12 cellular contexts compared by ENCODE assay signal in genomic region chr4:118284169-118284568, GRCh38.
DNase-seq lines count a peak whose midpoint lies in the region; ATAC-seq and FAIRE-seq lines count a peak whose summit lies in the region.
"Had no signal": no experiment of that assay in that cellular context is flagged by ENCODE, and none has a peak within 500 bp of the region (broad histone marks: within the 10 kb centered on the region; RNA-seq: fewer than 3 reads in every experiment).

No MANE protein-coding gene starts in this region.

- ATAC-seq in HG02973 (IDR thresholded peaks at IDR 0.05; ENCODE audit: unreplicated experiment): peak; percentile 64

- H3K9me3 ChIP-seq in BLaER1: no peaks in the 10 kb centered on the region

- peaks cover 38% of the 10 kb centered on the region for H3K36me3 ChIP-seq in BLaER1
- H3K36me3 ChIP-seq: cardiac muscle cell had no signal

- peak; percentile 72 for FAIRE-seq in GM19239 (lab: Jason Lieb, UNC)

- no peaks in the 10 kb centered on the region for H3K27me3 ChIP-seq in BLaER1
- H3K27me3 ChIP-seq: cardiac muscle cell had no signal

- peaks cover 31% of the 10 kb centered on the region for H3K4me1 ChIP-seq in BLaER1

- DNase-seq in GM19239 (ENCODE audit: insufficient read length, low spot score): no peak
- peak; percentile 56 for DNase-seq in NOMO-1 treated with dmso at 0.1 percent for 144 hours (lab: John Stamatoyannopoulos, UW; ENCODE audit: unreplicated experiment)
- no peak for DNase-seq in COR-L47 (lab: John Stamatoyannopoulos, UW)
- DNase-seq in UCSD-AML1 (lab: John Stamatoyannopoulos, UW; ENCODE audit: unreplicated experiment): no peak
- no peak for DNase-seq in NCI-H524 treated with DMSO at 0.1 percent for 48 hours (lab: John Stamatoyannopoulos, UW)
- no peak for DNase-seq in NCI-H187 treated with DMSO at 0.1 percent for 48 hours (lab: John Stamatoyannopoulos, UW)
- DNase-seq: activated CD4-positive, alpha-beta T cell treated with anti-CD3 and anti-CD28 coated beads, Interleukin-2, amount 50 U/mL, for 1 hour; H9; NCI-H345 had no signal

- no peak overlapping the region for H3K27ac ChIP-seq in BLaER1
- H3K27ac ChIP-seq: cardiac muscle cell had no signal

- no peak overlapping the region for H3K9ac ChIP-seq in BLaER1

- peaks cover 44% of the 10 kb centered on the region for H4K20me1 ChIP-seq in BLaER1

- H3K4me3 ChIP-seq in BLaER1: no peak overlapping the region
- H3K4me3 ChIP-seq: cardiac muscle cell had no signal

- peak overlapping the region; percentile 5; the same call in 1 of the 2 replicates for H3K4me2 ChIP-seq in BLaER1
